25 cellular contexts compared by ENCODE assay signal in the genomic region with DNA sequence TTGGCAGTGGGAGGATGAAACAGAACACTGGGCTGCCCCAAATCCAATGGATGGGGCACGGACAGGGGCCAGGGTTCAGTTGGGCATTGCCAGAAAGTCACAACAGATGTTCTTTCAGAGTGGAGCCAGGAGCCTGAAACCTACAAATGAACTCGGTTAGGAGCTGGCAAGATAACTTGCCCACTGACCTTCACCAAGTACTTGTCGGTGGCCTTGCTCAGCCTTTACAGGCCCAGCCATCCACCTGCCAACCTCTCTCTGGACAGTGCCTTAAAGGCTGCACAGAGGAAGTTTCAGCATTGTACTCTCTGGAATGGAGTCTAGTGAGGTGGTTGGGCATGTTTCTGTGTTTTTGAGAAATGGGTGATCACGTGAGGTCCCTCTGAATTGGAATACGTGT.
"Had no signal": no experiment of that assay in that cellular context is flagged by ENCODE, and none has a peak within 500 bp of the region (broad histone marks: within the 10 kb centered on the region; RNA-seq: fewer than 3 reads in every experiment).

No MANE protein-coding gene starts in this region.

- H3K4me3 Mint-ChIP-seq: activated CD4-positive, alpha-beta memory T cell treated with anti-CD3 and anti-CD28 coated beads, Interleukin-2, amount 10 ng/mL, durations not matched to agents 7 days and 5 days; activated CD4-positive, alpha-beta T cell treated with anti-CD3 and anti-CD28 coated beads, Interleukin-2, amount 10 ng/mL, durations not matched to agents 24 days and 14 days; activated naive CD4-positive, alpha-beta T cell treated with anti-CD3 and anti-CD28 coated beads, Interleukin-2, amount 50 U/mL, for 24 hours; activated naive CD8-positive, alpha-beta T cell treated with anti-CD3 and anti-CD28 coated beads, Interleukin-2, amount 50 U/mL, for 24 hours; activated T-cell treated with anti-CD3 and anti-CD28 coated beads, Interleukin-2, amount 50 U/mL, for 4 hours; naive thymus-derived CD4-positive, alpha-beta T cell; stimulated activated memory B cell treated with anti-CD40 and anti-IgM and Interleukin-4, amounts not matched to agents 10 μg/mL and 1 μg/mL and 100 μg/mL, for 72 hours; stimulated activated naive CD8-positive, alpha-beta T cell treated with anti-CD3 and anti-CD28 coated beads, Interleukin-15, amount 100 ng/mL, for 72 hours had no signal

- H3K9me3 ChIP-seq: left ventricle myocardium inferior, upper lobe of left lung, vagina had no signal

- H3K27me3 ChIP-seq: upper lobe of left lung, vagina had no signal

- H3K27me3 Mint-ChIP-seq: activated CD4-positive, alpha-beta memory T cell treated with anti-CD3 and anti-CD28 coated beads, Interleukin-2, amount 10 ng/mL, durations not matched to agents 7 days and 5 days; activated CD4-positive, alpha-beta T cell treated with anti-CD3 and anti-CD28 coated beads, Interleukin-2, amount 10 ng/mL, durations not matched to agents 24 days and 14 days; activated naive CD4-positive, alpha-beta T cell treated with anti-CD3 and anti-CD28 coated beads, Interleukin-2, amount 50 U/mL, for 24 hours; activated naive CD8-positive, alpha-beta T cell treated with anti-CD3 and anti-CD28 coated beads, Interleukin-2, amount 50 U/mL, for 24 hours; naive thymus-derived CD4-positive, alpha-beta T cell; stimulated activated memory B cell treated with anti-CD40 and anti-IgM and Interleukin-4, amounts not matched to agents 10 μg/mL and 1 μg/mL and 100 μg/mL, for 72 hours; stimulated activated naive CD8-positive, alpha-beta T cell treated with anti-CD3 and anti-CD28 coated beads, Interleukin-15, amount 100 ng/mL, for 72 hours had no signal

- DNase-seq: activated CD4-positive, alpha-beta memory T cell treated with anti-CD3 and anti-CD28 coated beads, Interleukin-2, amount 10 ng/mL, durations not matched to agents 7 days and 5 days; activated CD4-positive, alpha-beta T cell treated with anti-CD3 and anti-CD28 coated beads, Interleukin-2, amount 10 ng/mL, durations not matched to agents 24 days and 14 days; activated CD4-positive, CD25-positive, alpha-beta regulatory T cell treated with anti-CD3 and anti-CD28 coated beads, Interleukin-2, amount 50 U/mL, for 72 hours; activated naive CD8-positive, alpha-beta T cell treated with anti-CD3 and anti-CD28 coated beads, Interleukin-2, amount 50 U/mL, for 24 hours; activated T-cell treated with anti-CD3 and anti-CD28 coated beads, Interleukin-2, amount 50 U/mL, for 4 hours; effector CD8-positive, alpha-beta T cell; left ventricle myocardium inferior; midbrain; naive thymus-derived CD4-positive, alpha-beta T cell; stimulated activated CD4-positive, alpha-beta T cell treated with anti-CD3 and anti-CD28 coated beads, Interleukin-4, amount 100 ng/mL, for 4 hours; stimulated activated CD8-positive, alpha-beta memory T cell treated with anti-CD3 and anti-CD28 coated beads, Interleukin-4, amount 100 ng/mL, for 48 hours; stimulated activated naive CD8-positive, alpha-beta T cell treated with anti-CD3 and anti-CD28 coated beads, Interleukin-15, amount 100 ng/mL, for 72 hours; substantia nigra; upper lobe of left lung; WERI-Rb-1 had no signal

- H3K36me3 ChIP-seq: left ventricle myocardium inferior, upper lobe of left lung, vagina, WERI-Rb-1 had no signal

- FAIRE-seq: bronchial epithelial cell, colon, frontal cortex, islet of Langerhans had no signal

- H3K27ac ChIP-seq: left ventricle myocardium inferior, upper lobe of left lung, vagina, WERI-Rb-1 had no signal

- H3K4me3 ChIP-seq: skin epidermis, upper lobe of left lung, vagina had no signal

- H3K4me1 ChIP-seq: left ventricle myocardium inferior, upper lobe of left lung, vagina had no signal

- ATAC-seq: activated naive CD8-positive, alpha-beta T cell treated with anti-CD3 and anti-CD28 coated beads, Interleukin-2, amount 50 U/mL, for 24 hours; activated T-cell treated with anti-CD3 and anti-CD28 coated beads, Interleukin-2, amount 50 U/mL, for 4 hours; naive thymus-derived CD4-positive, alpha-beta T cell; sciatic nerve; stimulated activated memory B cell treated with anti-CD40 and anti-IgM and Interleukin-4, amounts not matched to agents 10 μg/mL and 1 μg/mL and 100 μg/mL, for 72 hours; stimulated activated naive CD8-positive, alpha-beta T cell treated with anti-CD3 and anti-CD28 coated beads, Interleukin-15, amount 100 ng/mL, for 72 hours had no signal

- H3K9me3 Mint-ChIP-seq: activated CD4-positive, alpha-beta memory T cell treated with anti-CD3 and anti-CD28 coated beads, Interleukin-2, amount 10 ng/mL, durations not matched to agents 7 days and 5 days; activated CD4-positive, alpha-beta T cell treated with anti-CD3 and anti-CD28 coated beads, Interleukin-2, amount 10 ng/mL, durations not matched to agents 24 days and 14 days; activated naive CD4-positive, alpha-beta T cell treated with anti-CD3 and anti-CD28 coated beads, Interleukin-2, amount 50 U/mL, for 24 hours; activated T-cell treated with anti-CD3 and anti-CD28 coated beads, Interleukin-2, amount 50 U/mL, for 4 hours; activated T-helper 2 cell treated with anti-CD3 and anti-CD28 coated beads, Interferon-gamma antibody, Interleukin-2, Interleukin-4, amounts not matched to agents 10 μg/mL and 5 μg/mL and 100 μg/mL, durations not matched to agents 14 hours and 24 hours and 36 hours; stimulated activated naive CD8-positive, alpha-beta T cell treated with anti-CD3 and anti-CD28 coated beads, Interleukin-15, amount 100 ng/mL, for 72 hours had no signal

- H3K27ac Mint-ChIP-seq: activated CD4-positive, alpha-beta memory T cell treated with anti-CD3 and anti-CD28 coated beads, Interleukin-2, amount 10 ng/mL, durations not matched to agents 7 days and 5 days; activated CD4-positive, alpha-beta T cell treated with anti-CD3 and anti-CD28 coated beads, Interleukin-2, amount 10 ng/mL, durations not matched to agents 24 days and 14 days; activated naive CD4-positive, alpha-beta T cell treated with anti-CD3 and anti-CD28 coated beads, Interleukin-2, amount 50 U/mL, for 24 hours; activated naive CD8-positive, alpha-beta T cell treated with anti-CD3 and anti-CD28 coated beads, Interleukin-2, amount 50 U/mL, for 24 hours; activated T-helper 2 cell treated with anti-CD3 and anti-CD28 coated beads, Interferon-gamma antibody, Interleukin-2, Interleukin-4, amounts not matched to agents 10 μg/mL and 5 μg/mL and 100 μg/mL, durations not matched to agents 14 hours and 24 hours and 36 hours; naive thymus-derived CD4-positive, alpha-beta T cell; stimulated activated memory B cell treated with anti-CD40 and anti-IgM and Interleukin-4, amounts not matched to agents 10 μg/mL and 1 μg/mL and 100 μg/mL, for 72 hours; stimulated activated naive CD8-positive, alpha-beta T cell treated with anti-CD3 and anti-CD28 coated beads, Interleukin-15, amount 100 ng/mL, for 72 hours had no signal

- H3K4me1 Mint-ChIP-seq: activated CD4-positive, alpha-beta memory T cell treated with anti-CD3 and anti-CD28 coated beads, Interleukin-2, amount 10 ng/mL, durations not matched to agents 7 days and 5 days; activated naive CD4-positive, alpha-beta T cell treated with anti-CD3 and anti-CD28 coated beads, Interleukin-2, amount 50 U/mL, for 24 hours; activated naive CD8-positive, alpha-beta T cell treated with anti-CD3 and anti-CD28 coated beads, Interleukin-2, amount 50 U/mL, for 24 hours; stimulated activated memory B cell treated with anti-CD40 and anti-IgM and Interleukin-4, amounts not matched to agents 10 μg/mL and 1 μg/mL and 100 μg/mL, for 72 hours; stimulated activated naive CD8-positive, alpha-beta T cell treated with anti-CD3 and anti-CD28 coated beads, Interleukin-15, amount 100 ng/mL, for 72 hours had no signal

- H3K36me3 Mint-ChIP-seq: activated naive CD4-positive, alpha-beta T cell treated with anti-CD3 and anti-CD28 coated beads, Interleukin-2, amount 50 U/mL, for 24 hours; stimulated activated memory B cell treated with anti-CD40 and anti-IgM and Interleukin-4, amounts not matched to agents 10 μg/mL and 1 μg/mL and 100 μg/mL, for 72 hours had no signal
